Comparison of ENCODE assay signal across 15 cellular contexts in the genomic region with DNA sequence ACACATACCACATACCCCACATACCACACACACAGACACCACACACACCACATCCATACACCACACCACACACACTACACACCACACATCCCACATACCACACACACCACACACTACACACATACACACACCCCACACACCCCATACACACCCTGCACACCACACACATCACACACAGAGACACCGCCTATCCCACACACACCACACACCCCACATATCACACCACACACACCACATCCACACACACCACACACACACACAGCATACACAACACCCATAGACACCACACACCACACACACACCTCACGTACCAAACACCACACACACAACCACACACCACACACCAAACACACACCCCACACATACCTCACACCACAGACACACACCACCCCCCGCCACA.
A peak's percentile ranks its signal among the peaks of the same experiment; 100 is the strongest.
DNase-seq lines count a peak whose midpoint lies in the region; ATAC-seq, FAIRE-seq and TF ChIP-seq lines count a peak whose summit lies in the region.
"Had no signal": no experiment of that assay in that cellular context is flagged by ENCODE, and none has a peak within 500 bp of the region (broad histone marks: within the 10 kb centered on the region; RNA-seq: fewer than 3 reads in every experiment).

No MANE protein-coding gene starts in this region.

- H3K27me3 ChIP-seq in NT2/D1 (ENCODE audit: insufficient read depth, insufficient read length) (no peaks in the 10 kb centered on the region), upper lobe of right lung (no peaks in the 10 kb centered on the region)

- intact Hi-C loops in kidney (cut with DNase I) (no loop called here), upper lobe of right lung (cut with DNase I) (no loop called here)

- H3K9me3 ChIP-seq in NT2/D1 (ENCODE audit: insufficient read depth, low read length) (peaks cover 6% of the 10 kb centered on the region; the same call in 1 of the 2 replicates), kidney (ENCODE audit: control insufficient read depth in 1 of 2, low read length in 2 of 2) (peaks cover 0 to 6% of the 10 kb centered on the region in 2 donors), upper lobe of right lung (no peaks in the 10 kb centered on the region)
- H3K9me3 ChIP-seq: Caco-2 had no signal

- H3K27ac ChIP-seq in kidney (ENCODE audit: low read depth in 2 of 2, low read length in 2 of 2) (no peak overlapping the region), upper lobe of right lung (no peak overlapping the region)

- H3K9ac ChIP-seq in NT2/D1 (ENCODE audit: insufficient read length, low read depth) (no peak overlapping the region), kidney (ENCODE audit: low read length in 2 of 2) (no peak overlapping the region)

- CTCF ChIA-PET in activated naive CD4-positive, alpha-beta T cell treated with anti-CD3 and anti-CD28 coated beads, Interleukin-2, amount 10 ng/mL, durations not matched to agents 7 days and 5 days (lab: Charles Lee): no interaction called here

- H3K36me3 ChIP-seq in NT2/D1 (ENCODE audit: insufficient read depth, insufficient read length, low read length) (no peaks in the 10 kb centered on the region), kidney (ENCODE audit: control insufficient read depth in 1 of 2, insufficient read depth in 2 of 2, low read length in 2 of 2) (no peaks in the 10 kb centered on the region), upper lobe of right lung (no peaks in the 10 kb centered on the region)

- FAIRE-seq in kidney (lab: Jason Lieb, UNC): no peak

- H3K4me1 ChIP-seq in NT2/D1 (ENCODE audit: insufficient read depth, insufficient read length) (no peaks in the 10 kb centered on the region), kidney (ENCODE audit: control insufficient read depth in 1 of 2, insufficient read depth in 1 of 2, low read depth in 1 of 2, low read length in 2 of 2) (no peaks in the 10 kb centered on the region), upper lobe of right lung (no peaks in the 10 kb centered on the region)
- H3K4me1 ChIP-seq: Caco-2 had no signal

- TF ChIP-seq CTCF in kidney (IDR thresholded peaks at IDR 0.05; ENCODE audit: borderline replicate concordance, extremely low read depth, insufficient read depth) (no peak), upper lobe of right lung (IDR thresholded peaks at IDR 0.05) (no peak)

- H3K36me3 Mint-ChIP-seq in activated naive CD4-positive, alpha-beta T cell treated with anti-CD3 and anti-CD28 coated beads, Interleukin-2, amount 10 ng/mL, durations not matched to agents 7 days and 5 days: no peaks in the 10 kb centered on the region

- ATAC-seq in upper lobe of right lung: peak; percentile 23

- DNase-seq in activated naive CD4-positive, alpha-beta T cell treated with anti-CD3 and anti-CD28 coated beads, Interleukin-2, amount 10 ng/mL, durations not matched to agents 7 days and 5 days: no peak
- DNase-seq in activated naive CD4-positive, alpha-beta T cell (lab: John Stamatoyannopoulos, UW): no peak
- no peak for DNase-seq in NT2/D1 (ENCODE audit: low read depth, low spot score)
- DNase-seq in kidney: peak; percentile 10
- DNase-seq in upper lobe of right lung: no peak
- no peak for DNase-seq in mucosa of gallbladder (ENCODE audit: low spot score)
- DNase-seq in SIG-M5 (lab: John Stamatoyannopoulos, UW): no peak
- DNase-seq: ACHN, Caco-2, DMS153, H7, NCI-H1105 treated with DMSO at 0.1 percent for 48 hours, NCI-H187, NCI-H69, SHP77 treated with DMSO at 0.1 percent for 48 hours had no signal

- peaks cover 17% of the 10 kb centered on the region for H3K27me3 Mint-ChIP-seq in activated naive CD4-positive, alpha-beta T cell treated with anti-CD3 and anti-CD28 coated beads, Interleukin-2, amount 10 ng/mL, durations not matched to agents 7 days and 5 days

- peak overlapping the region; percentile 10 for H3K27ac Mint-ChIP-seq in activated naive CD4-positive, alpha-beta T cell treated with anti-CD3 and anti-CD28 coated beads, Interleukin-2, amount 10 ng/mL, durations not matched to agents 7 days and 5 days

- H3K9me3 Mint-ChIP-seq in activated naive CD4-positive, alpha-beta T cell treated with anti-CD3 and anti-CD28 coated beads, Interleukin-2, amount 10 ng/mL, durations not matched to agents 7 days and 5 days: peaks cover 2% of the 10 kb centered on the region

- peaks cover 4% of the 10 kb centered on the region for H3K4me1 Mint-ChIP-seq in activated naive CD4-positive, alpha-beta T cell treated with anti-CD3 and anti-CD28 coated beads, Interleukin-2, amount 10 ng/mL, durations not matched to agents 7 days and 5 days

- H3K4me3 ChIP-seq in NT2/D1 (ENCODE audit: insufficient read length, low read depth) (peak overlapping the region; percentile 1), kidney (ENCODE audit: low read length in 2 of 2) (no peak overlapping the region), upper lobe of right lung (no peak overlapping the region)

- H3K4me3 Mint-ChIP-seq in activated naive CD4-positive, alpha-beta T cell treated with anti-CD3 and anti-CD28 coated beads, Interleukin-2, amount 10 ng/mL, durations not matched to agents 7 days and 5 days: no peak overlapping the region
